Comparison of ENCODE assay signal across 16 cellular contexts in the genomic region with DNA sequence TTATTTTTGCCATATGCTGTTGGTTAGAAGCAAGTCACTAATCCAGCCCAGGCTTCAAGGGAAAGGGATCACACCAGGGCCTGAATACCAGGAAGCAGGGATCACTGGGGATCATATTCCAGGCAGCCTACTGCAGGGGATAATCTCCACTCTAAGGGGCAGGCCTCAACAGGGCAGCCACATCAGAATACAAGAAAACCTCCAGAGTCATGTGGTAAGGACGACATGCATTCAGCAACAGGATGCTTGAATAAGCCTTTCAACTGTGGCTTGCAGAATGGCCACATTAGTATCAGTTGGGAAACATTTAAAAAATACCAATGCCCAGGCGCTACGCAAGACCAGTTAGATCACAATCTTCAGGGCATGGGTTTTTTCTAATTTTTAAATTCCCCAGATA.
A peak's percentile ranks its signal among the peaks of the same experiment; 100 is the strongest.
DNase-seq lines count a peak whose midpoint lies in the region; ATAC-seq and TF ChIP-seq lines count a peak whose summit lies in the region.
"Had no signal": no experiment of that assay in that cellular context is flagged by ENCODE, and none has a peak within 500 bp of the region (broad histone marks: within the 10 kb centered on the region; RNA-seq: fewer than 3 reads in every experiment).

No MANE protein-coding gene starts in this region.

- CTCF ChIA-PET in RWPE1 (lab: Yijun Ruan, JAX): no interaction called here

- peak overlapping the region; percentile 25 for H3K4me3 Mint-ChIP-seq in activated naive CD8-positive, alpha-beta T cell treated with anti-CD3 and anti-CD28 coated beads, Interleukin-2, amount 10 ng/mL, durations not matched to agents 7 days and 5 days
- no peak overlapping the region for H3K4me3 Mint-ChIP-seq in activated naive CD8-positive, alpha-beta T cell treated with anti-CD3 and anti-CD28 coated beads for 36 hours
- H3K4me3 Mint-ChIP-seq: activated naive CD8-positive, alpha-beta T cell treated with anti-CD3 and anti-CD28 coated beads, Interleukin-2, amount 50 U/mL, for 24 hours had no signal

- 0 out of 2 replicates have a peak, but pooled peaks cover 10% of the 10 kb centered on the region for H3K27me3 ChIP-seq in iPS-20b (ENCODE audit: insufficient read depth, low read length)
- H3K27me3 ChIP-seq in subcutaneous abdominal adipose tissue (ENCODE audit: control insufficient read depth in 5 of 5, insufficient read depth in 4 of 5, low read length in 5 of 5): no peaks in the 10 kb centered on the region
- H3K27me3 ChIP-seq: gastrocnemius medialis, MG63, ovary, SJSA1 had no signal

- H3K4me1 ChIP-seq in iPS-20b (ENCODE audit: insufficient read depth, low read length) (peaks cover 22% of the 10 kb centered on the region), subcutaneous abdominal adipose tissue (ENCODE audit: control insufficient read depth in 5 of 5, insufficient read depth in 5 of 5, low read length in 5 of 5) (peaks cover 12 to 71% (median 59%) of the 10 kb centered on the region in 5 donors)

- no peak for DNase-seq in activated naive CD8-positive, alpha-beta T cell treated with anti-CD3 and anti-CD28 coated beads, Interleukin-2, amount 10 ng/mL, durations not matched to agents 7 days and 5 days
- no peak for DNase-seq in activated naive CD8-positive, alpha-beta T cell treated with anti-CD3 and anti-CD28 coated beads for 36 hours
- no peak for DNase-seq in RWPE1 (ENCODE audit: low spot score)
- DNase-seq in cortex of kidney (lab: John Stamatoyannopoulos, UW): no peak
- DNase-seq in ACHN: no peak
- DNase-seq in inferior parietal cortex (ENCODE audit: extremely low spot score): no peak
- DNase-seq: activated CD8-positive, alpha-beta memory T cell treated with anti-CD3 and anti-CD28 coated beads, Interleukin-2, amount 50 U/mL, for 4 hours; DMS79 treated with DMSO at 0.1 percent for 48 hours; gastrocnemius medialis had no signal

- H3K27me3 Mint-ChIP-seq in activated naive CD8-positive, alpha-beta T cell treated with anti-CD3 and anti-CD28 coated beads, Interleukin-2, amount 10 ng/mL, durations not matched to agents 7 days and 5 days: peaks cover 18% of the 10 kb centered on the region
- peaks cover 33% of the 10 kb centered on the region for H3K27me3 Mint-ChIP-seq in activated naive CD8-positive, alpha-beta T cell treated with anti-CD3 and anti-CD28 coated beads for 36 hours

- in situ Hi-C loops in ACHN (cut with HindIII; ENCODE audit: low pct_ligation_motif_present, low pct_unique_long_range_greater_than_20kb, low sequenced_read_pairs): no loop called here

- H3K4me3 ChIP-seq in iPS-20b (ENCODE audit: low read length) (no peak overlapping the region), subcutaneous abdominal adipose tissue (ENCODE audit: low read depth in 1 of 5, low read length in 5 of 5) (no peak overlapping the region)
- H3K4me3 ChIP-seq: gastrocnemius medialis, MG63, ovary, SJSA1 had no signal

- peaks cover 1% of the 10 kb centered on the region for H3K36me3 Mint-ChIP-seq in activated naive CD8-positive, alpha-beta T cell treated with anti-CD3 and anti-CD28 coated beads, Interleukin-2, amount 10 ng/mL, durations not matched to agents 7 days and 5 days
- H3K36me3 Mint-ChIP-seq in activated naive CD8-positive, alpha-beta T cell treated with anti-CD3 and anti-CD28 coated beads for 36 hours: no peaks in the 10 kb centered on the region

- H3K36me3 ChIP-seq in iPS-20b (ENCODE audit: insufficient read depth, low read depth, low read length) (no peaks in the 10 kb centered on the region), subcutaneous abdominal adipose tissue (ENCODE audit: control insufficient read depth in 5 of 5, insufficient read depth in 5 of 5, low read length in 5 of 5) (no peaks in the 10 kb centered on the region)
- H3K36me3 ChIP-seq: gastrocnemius medialis, MG63, ovary, SJSA1 had no signal

- H3K9ac ChIP-seq in iPS-20b (ENCODE audit: low read depth, low read length): 0 out of 2 replicates have a peak overlapping the region, but pooled peaks have one; percentile 2
- no peak overlapping the region for H3K9ac ChIP-seq in subcutaneous abdominal adipose tissue (ENCODE audit: low read length in 5 of 5)

- H3K9me3 ChIP-seq in iPS-20b (ENCODE audit: insufficient read depth, low read depth, low read length): no peaks in the 10 kb centered on the region
- no peaks in the 10 kb centered on the region for H3K9me3 ChIP-seq in subcutaneous abdominal adipose tissue (ENCODE audit: control insufficient read depth in 5 of 5, low read length in 5 of 5)
- H3K9me3 ChIP-seq: gastrocnemius medialis, MG63, ovary, SJSA1 had no signal

- ATAC-seq in activated naive CD8-positive, alpha-beta T cell treated with anti-CD3 and anti-CD28 coated beads, Interleukin-2, amount 10 ng/mL, durations not matched to agents 7 days and 5 days (ENCODE audit: low read depth): peak; percentile 85
- ATAC-seq: activated naive CD8-positive, alpha-beta T cell treated with anti-CD3 and anti-CD28 coated beads, Interleukin-2, amount 50 U/mL, for 24 hours; gastrocnemius medialis had no signal

- TF ChIP-seq CTCF in RWPE1 (conservative IDR thresholded peaks at IDR 0.05; ENCODE audit: low read depth): no peak

- peaks cover 1% of the 10 kb centered on the region for H3K9me3 Mint-ChIP-seq in activated naive CD8-positive, alpha-beta T cell treated with anti-CD3 and anti-CD28 coated beads, Interleukin-2, amount 10 ng/mL, durations not matched to agents 7 days and 5 days
- H3K9me3 Mint-ChIP-seq in activated naive CD8-positive, alpha-beta T cell treated with anti-CD3 and anti-CD28 coated beads for 36 hours: no peaks in the 10 kb centered on the region
- H3K9me3 Mint-ChIP-seq: activated naive CD8-positive, alpha-beta T cell treated with anti-CD3 and anti-CD28 coated beads, Interleukin-2, amount 50 U/mL, for 24 hours had no signal

- H3K27ac Mint-ChIP-seq in activated naive CD8-positive, alpha-beta T cell treated with anti-CD3 and anti-CD28 coated beads, Interleukin-2, amount 10 ng/mL, durations not matched to agents 7 days and 5 days: peak overlapping the region; percentile 73
- no peak overlapping the region for H3K27ac Mint-ChIP-seq in activated naive CD8-positive, alpha-beta T cell treated with anti-CD3 and anti-CD28 coated beads for 36 hours
- H3K27ac Mint-ChIP-seq: activated naive CD8-positive, alpha-beta T cell treated with anti-CD3 and anti-CD28 coated beads, Interleukin-2, amount 50 U/mL, for 24 hours had no signal

- H3K27ac ChIP-seq in RWPE1: peak overlapping the region; percentile 100
- no peak overlapping the region for H3K27ac ChIP-seq in iPS-20b (ENCODE audit: low read length)
- peak overlapping the region; percentile 76 for H3K27ac ChIP-seq in subcutaneous abdominal adipose tissue (ENCODE audit: low read depth, low read length)
- H3K27ac ChIP-seq: gastrocnemius medialis, ovary, SJSA1, VCaP had no signal

- peaks cover 29% of the 10 kb centered on the region for H3K4me1 Mint-ChIP-seq in activated naive CD8-positive, alpha-beta T cell treated with anti-CD3 and anti-CD28 coated beads, Interleukin-2, amount 10 ng/mL, durations not matched to agents 7 days and 5 days
- H3K4me1 Mint-ChIP-seq in activated naive CD8-positive, alpha-beta T cell treated with anti-CD3 and anti-CD28 coated beads for 36 hours: peaks cover 4% of the 10 kb centered on the region
- H3K4me1 Mint-ChIP-seq: activated naive CD8-positive, alpha-beta T cell treated with anti-CD3 and anti-CD28 coated beads, Interleukin-2, amount 50 U/mL, for 24 hours had no signal

- POLR2A ChIA-PET in activated naive CD8-positive, alpha-beta T cell treated with anti-CD3 and anti-CD28 coated beads, Interleukin-2, amount 10 ng/mL, durations not matched to agents 7 days and 5 days (lab: Charles Lee): no interaction called here
- POLR2A ChIA-PET in RWPE1 (lab: Yijun Ruan, JAX; ENCODE audit: low non-redundant PET): no interaction called here
